ENCODE assay signal across 16 cellular contexts in genomic region chr22:39431216-39431801, GRCh38. TPM values are rescaled to one million over a fixed set of nuclear protein-coding genes. Genes with fewer than 3 reads are reported as not detected.
DNase-seq lines count a peak whose midpoint lies in the region; ATAC-seq and TF ChIP-seq lines count a peak whose summit lies in the region.
"Had no signal": no experiment of that assay in that cellular context is flagged by ENCODE, and none has a peak within 500 bp of the region (broad histone marks: within the 10 kb centered on the region; RNA-seq: fewer than 3 reads in every experiment).

No MANE protein-coding gene starts in this region.

- intact Hi-C loops in testis (cut with DNase I; ENCODE audit: low total_unique reads): no loop called here

- H3K27ac Mint-ChIP-seq in T-helper 17 cell: no peak overlapping the region

- 80 to 81% methylated on average over 4 to 11 of the region's 11 CpGs for WGBS in testis, 2 donors

- no peak overlapping the region for H3K4me3 Mint-ChIP-seq in T-helper 17 cell

- TF ChIP-seq CTCF in OCI-LY1 (IDR thresholded peaks at IDR 0.05; ENCODE audit: low read length) (no peak), coronary artery (IDR thresholded peaks at IDR 0.05) (no peak), testis (IDR thresholded peaks at IDR 0.05) (no peak)

- no peaks in the 10 kb centered on the region for H3K36me3 Mint-ChIP-seq in T-helper 17 cell (ENCODE audit: low read depth)

- peak overlapping the region; percentile 17 for H3K27ac ChIP-seq in OCI-LY1 (ENCODE audit: low read depth, low read length, poor library complexity, severe bottlenecking)
- peak overlapping the region; percentile 86 to 88 for H3K27ac ChIP-seq in coronary artery
- H3K27ac ChIP-seq in muscle layer of colon (ENCODE audit: low read depth, low read length): peak overlapping the region; percentile 22
- H3K27ac ChIP-seq in testis: peak overlapping the region; percentile 31 to 53

- ATAC-seq in T-helper 17 cell: no peak

- no peaks in the 10 kb centered on the region for H3K9me2 ChIP-seq in OCI-LY1 (ENCODE audit: low read depth, low read length)

- H3K4me2 ChIP-seq in OCI-LY1 (ENCODE audit: low read length): no peak overlapping the region

- no peaks in the 10 kb centered on the region for H3K27me3 Mint-ChIP-seq in T-helper 17 cell

- H3K27me3 ChIP-seq in OCI-LY1 (ENCODE audit: insufficient read depth, low read length): no peaks in the 10 kb centered on the region
- H3K27me3 ChIP-seq in muscle layer of colon (ENCODE audit: control insufficient read depth in 1 of 2, insufficient read depth in 2 of 2, low read length in 2 of 2): no peaks in the 10 kb centered on the region
- H3K27me3 ChIP-seq in testis: no peaks in the 10 kb centered on the region
- H3K27me3 ChIP-seq: BE2C had no signal

- H4K20me1 ChIP-seq in OCI-LY1 (ENCODE audit: insufficient read depth, low read length): no peaks in the 10 kb centered on the region

- H3K9ac ChIP-seq in OCI-LY1 (ENCODE audit: low read length) (no peak overlapping the region), muscle layer of colon (ENCODE audit: low read length) (no peak overlapping the region)

- H3K4me1 Mint-ChIP-seq in T-helper 17 cell: no peaks in the 10 kb centered on the region

- H3F3A ChIP-seq in OCI-LY1 (ENCODE audit: insufficient read depth, low read length): no peaks in the 10 kb centered on the region

- H2AFZ ChIP-seq in OCI-LY1 (ENCODE audit: low read length): no peak overlapping the region

- DNase-seq in coronary artery (ENCODE audit: low spot score) (no peak), testis (no peak), dedifferentiated amniotic fluid mesenchymal stem cell (ENCODE audit: extremely low spot score) (no peak), T-helper 17 cell (no peak), mesenteric fat pad (ENCODE audit: low spot score) (no peak)
- DNase-seq in NK-92 treated with Interleukin-12 subunit alpha and Interleukin-12 subunit beta, amount 100 ng/mL, for 24 hours (lab: John Stamatoyannopoulos, UW): no peak
- DNase-seq: activated CD4-positive, CD25-positive, alpha-beta regulatory T cell treated with anti-CD3 and anti-CD28 coated beads, Interleukin-2, amount 50 U/mL, for 72 hours; activated T-cell treated with anti-CD3 and anti-CD28 coated beads, Interleukin-2, amount 50 U/mL, for 1 hour; amniotic stem cell; BE2C; effector memory CD4-positive, alpha-beta T cell; kidney glomerular epithelial cell; MV-4-11; NCI-H2171 treated with DMSO at 0.1 percent for 48 hours had no signal

- H3K4me1 ChIP-seq in OCI-LY1 (ENCODE audit: insufficient read depth, low read length, severe bottlenecking) (peaks cover 13% of the 10 kb centered on the region), muscle layer of colon (ENCODE audit: insufficient read depth, low read length) (peaks cover 11% of the 10 kb centered on the region), testis (peaks cover 11% of the 10 kb centered on the region)
- H3K4me1 ChIP-seq: BE2C had no signal

- no peak overlapping the region for H3K4me3 ChIP-seq in OCI-LY1 (ENCODE audit: low read depth, low read length, poor library complexity, severe bottlenecking)
- H3K4me3 ChIP-seq in coronary artery: peak overlapping the region; percentile 45
- no peak overlapping the region for H3K4me3 ChIP-seq in muscle layer of colon (ENCODE audit: low read depth in 1 of 2, low read length in 2 of 2)
- H3K4me3 ChIP-seq in testis: no peak overlapping the region

- no peak for TF ChIP-seq POLR2A in testis (IDR thresholded peaks at IDR 0.05)

- peaks cover 69% of the 10 kb centered on the region for H3K36me3 ChIP-seq in OCI-LY1 (ENCODE audit: insufficient read depth, low read length)
- H3K36me3 ChIP-seq in muscle layer of colon (ENCODE audit: insufficient read depth, low read length): peaks cover 54% of the 10 kb centered on the region
- peaks cover 7% of the 10 kb centered on the region for H3K36me3 ChIP-seq in testis (ENCODE audit: low read depth, missing control alignments)

- H3K9me3 ChIP-seq in OCI-LY1 (ENCODE audit: low read length): no peaks in the 10 kb centered on the region
- no peaks in the 10 kb centered on the region for H3K9me3 ChIP-seq in muscle layer of colon (ENCODE audit: low read length)
- H3K9me3 ChIP-seq in testis: no peaks in the 10 kb centered on the region
- H3K9me3 ChIP-seq in T-helper 17 cell (ENCODE audit: control insufficient read depth, low read length, poor library complexity, severe bottlenecking): no peaks in the 10 kb centered on the region
- H3K9me3 ChIP-seq: BE2C had no signal

- H3K79me2 ChIP-seq in OCI-LY1 (ENCODE audit: insufficient read depth, low read length): no peaks in the 10 kb centered on the region

RNA-seq across cellular contexts. Expression of gene MGAT3, which starts 25.5 kb away (rescaled TPM):
- total RNA-seq in testis (1 to 10 TPM; 4.6 to 6.4 TPM), T-helper 17 cell (under 1 TPM; 0.25 to 0.96 TPM), mesenteric fat pad (43.8 TPM)
- polyA plus RNA-seq in testis (ENCODE audit: insufficient read depth, low read depth, low replicate concordance): 9.7 TPM

RNA-seq across cellular contexts. Expression of gene TAB1, which starts 31.7 kb away (rescaled TPM):
- total RNA-seq in testis (10 to 100 TPM; 29.8 to 35.7 TPM), T-helper 17 cell (10 to 100 TPM; 22.0 to 23.6 TPM), mesenteric fat pad (14.8 TPM)
- 21.9 TPM for polyA plus RNA-seq in testis (ENCODE audit: insufficient read depth, low read depth, low replicate concordance)

Comparison
In these comparisons a context has a peak if more than half of its experiments do, and no peak if none do; other contexts are left out.
1. H3K27ac ChIP-seq: peak in every context shown above with its lines; median percentile 87 in coronary artery; 42 in testis; 22 in muscle layer of colon; 17 in OCI-LY1.